In the genomic region with DNA sequence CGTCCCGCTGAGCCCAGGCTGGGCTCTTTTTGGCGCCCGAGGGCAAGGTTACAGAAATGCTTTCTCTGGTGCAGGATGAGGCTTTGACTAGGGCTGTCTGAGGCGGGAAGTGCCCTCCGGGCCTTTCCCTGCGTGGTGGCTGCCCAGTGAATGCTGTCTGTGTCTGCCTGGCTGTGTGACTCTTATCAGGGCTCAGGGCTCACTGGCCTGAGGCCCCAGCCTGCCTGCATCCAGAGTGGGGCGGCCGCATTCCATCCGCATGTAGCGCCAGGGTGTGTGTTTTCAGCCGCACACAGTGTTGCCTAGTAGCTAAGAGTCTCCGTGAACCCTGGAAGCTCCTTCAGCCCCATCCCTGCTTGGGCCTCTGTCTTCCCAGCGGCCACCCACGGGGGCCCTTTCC, we compare ENCODE assay signal across 9 cellular contexts. TPM values are rescaled to one million over a fixed set of nuclear protein-coding genes. Genes with fewer than 3 reads are reported as not detected.
DNase-seq lines count a peak whose midpoint lies in the region; TF ChIP-seq lines count a peak whose summit lies in the region.
"Had no signal": no experiment of that assay in that cellular context is flagged by ENCODE, and none has a peak within 500 bp of the region (broad histone marks: within the 10 kb centered on the region; RNA-seq: fewer than 3 reads in every experiment).

No MANE protein-coding gene starts in this region.

- H3K27ac ChIP-seq in mammary epithelial cell (ENCODE audit: insufficient read depth, low read depth, low read length): peak overlapping the region; percentile 94
- peak overlapping the region; percentile 13 to 97 (median 84) for H3K27ac ChIP-seq in stomach
- H3K27ac ChIP-seq: KMS-11 had no signal

- TF ChIP-seq CTCF in HFFc6 (IDR thresholded peaks at IDR 0.05) (no peak; the same call in 1 of the 2 replicates), mammary epithelial cell (conservative IDR thresholded peaks at IDR 0.05 in 1 of 2, IDR thresholded peaks at IDR 0.05 in 1 of 2; ENCODE audit: extremely low read depth in 1 of 2, insufficient read depth in 1 of 2, low read depth in 1 of 2, low read length in 2 of 2) (peak in 1 of 2 donors; percentile 37), kidney epithelial cell (IDR thresholded peaks at IDR 0.05; ENCODE audit: insufficient read depth, low read length, poor library complexity, severe bottlenecking) (no peak), stomach (IDR thresholded peaks at IDR 0.05) (no peak), GM10266 (IDR thresholded peaks at IDR 0.05; ENCODE audit: control insufficient read depth, insufficient read depth, low read depth, missing control alignments) (no peak)

- in situ Hi-C loops in mammary epithelial cell (cut with MboI; ENCODE audit: low sequenced_read_pairs in 2 of 2): no loop called here

- intact Hi-C loops in mammary epithelial cell (cut with micrococcal nuclease) (no loop called here), stomach (cut with DNase I; ENCODE audit: low total_unique reads) (no loop called here)

- no TSS peak for BruUV-seq in mammary epithelial cell (replicated peaks; lab: Mats Ljungman, UMichigan)

- H3K4me3 Mint-ChIP-seq in HFFc6: peak overlapping the region; percentile 59; the same call in 1 of the 2 replicates
- no peak overlapping the region for H3K4me3 Mint-ChIP-seq in activated CD4-positive, alpha-beta T cell treated with anti-CD3 and anti-CD28 coated beads, Interleukin-2, amount 10 ng/mL, durations not matched to agents 7 days and 5 days

- no peak overlapping the region for H3K4me3 ChIP-seq in mammary epithelial cell (replicated peaks in 1 of 3; ENCODE audit: insufficient read depth in 1 of 3, low read depth in 2 of 3, low read length in 3 of 3)
- H3K4me3 ChIP-seq in kidney epithelial cell (ENCODE audit: low read depth, low read length): no peak overlapping the region
- H3K4me3 ChIP-seq in stomach: no peak overlapping the region

- CTCF ChIA-PET in mammary epithelial cell (lab: Charles Lee; ENCODE audit: low non-redundant PET): interaction anchor here (0.7 kb wide), 1 partner anchor 39 kb away, joined by 3 read pairs; no protein-coding TSS in a partner anchor
- CTCF ChIA-PET in activated CD4-positive, alpha-beta T cell treated with anti-CD3 and anti-CD28 coated beads, Interleukin-2, amount 10 ng/mL, durations not matched to agents 7 days and 5 days (lab: Charles Lee): interaction anchor here (1.4 kb wide), 1 partner anchor 227 kb away, joined by 3 read pairs; no protein-coding TSS in a partner anchor

- H3K79me2 ChIP-seq in mammary epithelial cell (ENCODE audit: insufficient read depth, low read length): peaks cover 15% of the 10 kb centered on the region

- H3K9me3 ChIP-seq in mammary epithelial cell (replicated peaks; ENCODE audit: insufficient read depth, low read length) (no peaks in the 10 kb centered on the region), stomach (no peaks in the 10 kb centered on the region)

- H3K9ac ChIP-seq in mammary epithelial cell (ENCODE audit: insufficient read depth, low read length): peak overlapping the region; percentile 77
- H3K9ac ChIP-seq: KMS-11 had no signal

- peaks cover 42% of the 10 kb centered on the region for H3K4me1 Mint-ChIP-seq in HFFc6 (ENCODE audit: low read depth)
- H3K4me1 Mint-ChIP-seq in activated CD4-positive, alpha-beta T cell treated with anti-CD3 and anti-CD28 coated beads, Interleukin-2, amount 10 ng/mL, durations not matched to agents 7 days and 5 days: peaks cover 18% of the 10 kb centered on the region

- TF ChIP-seq POLR2A in stomach (IDR thresholded peaks at IDR 0.05): no peak

- POLR2A ChIA-PET in activated CD4-positive, alpha-beta T cell treated with anti-CD3 and anti-CD28 coated beads, Interleukin-2, amount 10 ng/mL, durations not matched to agents 7 days and 5 days (lab: Charles Lee): no interaction called here

- H3K27me3 Mint-ChIP-seq in HFFc6 (ENCODE audit: insufficient read depth): peaks cover 7% of the 10 kb centered on the region
- H3K27me3 Mint-ChIP-seq in activated CD4-positive, alpha-beta T cell treated with anti-CD3 and anti-CD28 coated beads, Interleukin-2, amount 10 ng/mL, durations not matched to agents 7 days and 5 days: no peaks in the 10 kb centered on the region

- no peaks in the 10 kb centered on the region for H3K36me3 ChIP-seq in mammary epithelial cell (ENCODE audit: insufficient read depth, low read length)
- no peaks in the 10 kb centered on the region for H3K36me3 ChIP-seq in kidney epithelial cell (ENCODE audit: control insufficient read depth, insufficient read depth, low read length)
- no peaks in the 10 kb centered on the region for H3K36me3 ChIP-seq in stomach

- H3K4me2 ChIP-seq in mammary epithelial cell (ENCODE audit: insufficient read depth, low read depth, low read length): peak overlapping the region; percentile 71
- H3K4me2 ChIP-seq: KMS-11 had no signal

- H3K27me3 ChIP-seq in mammary epithelial cell (ENCODE audit: insufficient read depth, low read length) (no peaks in the 10 kb centered on the region), kidney epithelial cell (ENCODE audit: control insufficient read depth, insufficient read depth, low read length) (no peaks in the 10 kb centered on the region), stomach (no peaks in the 10 kb centered on the region)

- H3K4me1 ChIP-seq in mammary epithelial cell (ENCODE audit: insufficient read depth, low read length) (peaks cover 50% of the 10 kb centered on the region), stomach (peaks cover 22 to 43% (median 30%) of the 10 kb centered on the region in 4 donors)

- H3K9me3 Mint-ChIP-seq in HFFc6: no peaks in the 10 kb centered on the region
- H3K9me3 Mint-ChIP-seq in activated CD4-positive, alpha-beta T cell treated with anti-CD3 and anti-CD28 coated beads, Interleukin-2, amount 10 ng/mL, durations not matched to agents 7 days and 5 days: no peaks in the 10 kb centered on the region

- peak; percentile 97 for DNase-seq in HFFc6
- peak; percentile 92 for DNase-seq in mammary epithelial cell
- peak; percentile 19 for DNase-seq in kidney epithelial cell (ENCODE audit: low read depth)
- DNase-seq in stomach: peak; percentile 62
- DNase-seq in NCI-H2081 (lab: John Stamatoyannopoulos, UW): no peak
- DNase-seq in activated CD4-positive, alpha-beta T cell treated with anti-CD3 and anti-CD28 coated beads, Interleukin-2, amount 10 ng/mL, durations not matched to agents 7 days and 5 days: no peak
- DNase-seq in GM10266 (ENCODE audit: extremely low spot score): no peak
- no peak for DNase-seq in NCI-H146 (lab: John Stamatoyannopoulos, UW)

- WGBS in mammary epithelial cell (ENCODE audit: low coverage, missing lambda C conversion rate): 2% methylated on average over 12 of the region's 15 CpGs
- 23 to 32% (median 29%) methylated on average over 14 to 15 of the region's 15 CpGs for WGBS in stomach, 5 donors

- no peak for TF ChIP-seq EP300 in stomach (IDR thresholded peaks at IDR 0.05)

- H2AFZ ChIP-seq in mammary epithelial cell (ENCODE audit: low read depth, low read length): peak overlapping the region; percentile 56

- no peaks in the 10 kb centered on the region for H4K20me1 ChIP-seq in mammary epithelial cell (ENCODE audit: insufficient read depth, low read length)

- H3K36me3 Mint-ChIP-seq in HFFc6 (ENCODE audit: low read depth): no peaks in the 10 kb centered on the region
- H3K36me3 Mint-ChIP-seq in activated CD4-positive, alpha-beta T cell treated with anti-CD3 and anti-CD28 coated beads, Interleukin-2, amount 10 ng/mL, durations not matched to agents 7 days and 5 days (ENCODE audit: low read depth): no peaks in the 10 kb centered on the region

- peak overlapping the region; percentile 98 for H3K27ac Mint-ChIP-seq in HFFc6
- H3K27ac Mint-ChIP-seq in activated CD4-positive, alpha-beta T cell treated with anti-CD3 and anti-CD28 coated beads, Interleukin-2, amount 10 ng/mL, durations not matched to agents 7 days and 5 days: no peak overlapping the region

- dilution Hi-C loops in mammary epithelial cell (cut with HindIII; ENCODE audit: low sequenced_read_pairs): no loop called here

RNA-seq across cellular contexts. Expression of gene FAAP20, which starts 59.1 kb away (rescaled TPM):
- 10 to 100 TPM; 75.3 to 97.4 (median 82.7) TPM for total RNA-seq in HFFc6 (2021; fragmentation: NEBNext Ultra II Directional; extraction: Animal tissue kit (Norgen Biotek cat#: 25700))
- 10 to 100 TPM; 13.5 to 70.9 TPM for total RNA-seq in mammary epithelial cell
- 11.8 TPM for polyA plus RNA-seq in mammary epithelial cell
- polyA minus RNA-seq in mammary epithelial cell: 5.4 TPM
- 50.6 and 65.8 TPM in 2 replicates for total RNA-seq in kidney epithelial cell
- total RNA-seq in stomach: 100 to 1,000 TPM in 1 of 5 donors, 10 to 100 TPM in 3, 1 to 10 TPM in 1; 8.2 to 170 (median 25.8) TPM
- polyA plus RNA-seq in stomach: 100 to 1,000 TPM in 2 of 3 donors, 10 to 100 TPM in 1; 91.3 to 120 (median 101) TPM
- 10 to 100 TPM; 61.3 to 66.2 TPM for total RNA-seq in activated CD4-positive, alpha-beta T cell treated with anti-CD3 and anti-CD28 coated beads, Interleukin-2, amount 10 ng/mL, durations not matched to agents 7 days and 5 days

Comparison
In these comparisons a context has a peak if more than half of its experiments do, and no peak if none do; other contexts are left out.
1. DNase-seq: peak in HFFc6 (single experiment), mammary epithelial cell (single experiment), kidney epithelial cell (single experiment) and stomach (single experiment); none in NCI-H2081 (0 of 2), activated CD4-positive, alpha-beta T cell treated with anti-CD3 and anti-CD28 coated beads, Interleukin-2, amount 10 ng/mL, durations not matched to agents 7 days and 5 days (single experiment), GM10266 (single experiment) and NCI-H146 (single experiment).